Comparison of ENCODE assay signal across 10 cellular contexts in genomic region chr20:43911066-43911465, GRCh38. TPM values are rescaled to one million over a fixed set of nuclear protein-coding genes. Genes with fewer than 3 reads are reported as not detected.
A peak's percentile ranks its signal among the peaks of the same experiment; 100 is the strongest.
DNase-seq lines count a peak whose midpoint lies in the region; ATAC-seq and TF ChIP-seq lines count a peak whose summit lies in the region.
"Had no signal": no experiment of that assay in that cellular context is flagged by ENCODE, and none has a peak within 500 bp of the region (broad histone marks: within the 10 kb centered on the region; RNA-seq: fewer than 3 reads in every experiment).

No MANE protein-coding gene starts in this region.

- no peak overlapping the region for H3K4me3 Mint-ChIP-seq in activated T-helper 17 cell treated with anti-CD3 and anti-CD28 coated beads, Interleukin-2, amount 50 U/mL, for 72 hours
- H3K4me3 Mint-ChIP-seq in CD4-positive, alpha-beta T cell = no peak overlapping the region

- no peak; the same call in 1 of the 2 replicates for TF ChIP-seq CTCF in LNCaP clone FGC (IDR thresholded peaks at IDR 0.05; ENCODE audit: control insufficient read depth, extremely low read depth, insufficient read depth)
- peak in 1 of 9 donors; percentile 11 for TF ChIP-seq CTCF in heart right ventricle (IDR thresholded peaks at IDR 0.05)
- no peak for TF ChIP-seq CTCF in omental fat pad (IDR thresholded peaks at IDR 0.05)
- no peak for TF ChIP-seq CTCF in CD4-positive, alpha-beta T cell (IDR thresholded peaks at IDR 0.05)

- H3K4me1 ChIP-seq in heart right ventricle = peaks cover 0 to 16% (median 4%) of the 10 kb centered on the region in 9 donors
- H3K4me1 ChIP-seq: parathyroid adenoma had no signal

- 35 to 47% methylated on average over 2 of the region's 2 CpGs for WGBS in heart right ventricle, 2 donors

- peaks cover 6% of the 10 kb centered on the region for H3K36me3 Mint-ChIP-seq in activated T-helper 17 cell treated with anti-CD3 and anti-CD28 coated beads, Interleukin-2, amount 50 U/mL, for 72 hours (ENCODE audit: low read depth)
- peaks cover 6% of the 10 kb centered on the region for H3K36me3 Mint-ChIP-seq in CD4-positive, alpha-beta T cell (ENCODE audit: low read depth)

- no peaks in the 10 kb centered on the region for H3K36me3 ChIP-seq in heart right ventricle

- H3K4me3 ChIP-seq in LNCaP clone FGC (ENCODE audit: low read depth, low read length) (no peak overlapping the region), heart right ventricle (no peak overlapping the region)
- H3K4me3 ChIP-seq: dorsolateral prefrontal cortex had no signal

- no peak overlapping the region for H3K27ac Mint-ChIP-seq in activated T-helper 17 cell treated with anti-CD3 and anti-CD28 coated beads, Interleukin-2, amount 50 U/mL, for 72 hours
- no peak overlapping the region for H3K27ac Mint-ChIP-seq in CD4-positive, alpha-beta T cell

- H3K9me3 ChIP-seq in heart right ventricle = peaks cover 0 to 56% (median 32%) of the 10 kb centered on the region in 11 donors
- H3K9me3 ChIP-seq in CD4-positive, alpha-beta T cell (ENCODE audit: control insufficient read depth, low read length) = peaks cover 14% of the 10 kb centered on the region

- POLR2A ChIA-PET in CD4-positive, alpha-beta T cell (lab: Charles Lee) = no interaction called here

- H3K9me3 Mint-ChIP-seq in activated T-helper 17 cell treated with anti-CD3 and anti-CD28 coated beads, Interleukin-2, amount 50 U/mL, for 72 hours = peaks cover 3% of the 10 kb centered on the region
- peaks cover 4% of the 10 kb centered on the region for H3K9me3 Mint-ChIP-seq in CD4-positive, alpha-beta T cell

- DNase-seq in ELF-1 (ENCODE audit: low read depth, low spot score) = peak; percentile 31
- DNase-seq in LNCaP clone FGC (ENCODE audit: low read depth) = peak; percentile 25
- peak; percentile 34 for DNase-seq in hepatic stellate cell (ENCODE audit: low spot score)
- DNase-seq in heart right ventricle = no peak
- DNase-seq in omental fat pad (ENCODE audit: low spot score) = no peak
- no peak for DNase-seq in CD4-positive, alpha-beta T cell
- DNase-seq: dorsolateral prefrontal cortex had no signal

- ATAC-seq in activated T-helper 17 cell treated with anti-CD3 and anti-CD28 coated beads, Interleukin-2, amount 50 U/mL, for 72 hours (replicated peaks) = peak; percentile 31
- ATAC-seq in heart right ventricle (no peak), omental fat pad (ENCODE audit: low FRiP score) (no peak), HG03280 (IDR thresholded peaks at IDR 0.05; ENCODE audit: unreplicated experiment) (no peak)
- ATAC-seq in CD4-positive, alpha-beta T cell (ENCODE audit: poor library complexity) = no peak

- H3K27me3 Mint-ChIP-seq in activated T-helper 17 cell treated with anti-CD3 and anti-CD28 coated beads, Interleukin-2, amount 50 U/mL, for 72 hours = peaks cover 22% of the 10 kb centered on the region
- peaks cover 20% of the 10 kb centered on the region for H3K27me3 Mint-ChIP-seq in CD4-positive, alpha-beta T cell

- CTCF ChIA-PET in CD4-positive, alpha-beta T cell (lab: Charles Lee) = no interaction called here

- H3K4me1 Mint-ChIP-seq in activated T-helper 17 cell treated with anti-CD3 and anti-CD28 coated beads, Interleukin-2, amount 50 U/mL, for 72 hours = peaks cover 16% of the 10 kb centered on the region
- peaks cover 12% of the 10 kb centered on the region for H3K4me1 Mint-ChIP-seq in CD4-positive, alpha-beta T cell (ENCODE audit: low read depth)

- no peak overlapping the region for H3K27ac ChIP-seq in heart right ventricle
- H3K27ac ChIP-seq in CD4-positive, alpha-beta T cell (ENCODE audit: low read depth, low read length) = no peak overlapping the region
- H3K27ac ChIP-seq: dorsolateral prefrontal cortex, parathyroid adenoma had no signal

- intact Hi-C loops in heart right ventricle (cut with DNase I) = no loop called here
- intact Hi-C loops in CD4-positive, alpha-beta T cell (cut with DNase I, micrococcal nuclease) = no loop called here

- peaks cover 0 to 44% (median 23%) of the 10 kb centered on the region in 7 donors for H3K27me3 ChIP-seq in heart right ventricle
- H3K27me3 ChIP-seq in CD4-positive, alpha-beta T cell (ENCODE audit: control insufficient read depth, insufficient read depth, low read length) = peaks cover 22% of the 10 kb centered on the region

RNA-seq across cellular contexts. Expression of gene TOX2, which starts 3.6 kb away (rescaled TPM):
- total RNA-seq in activated T-helper 17 cell treated with anti-CD3 and anti-CD28 coated beads, Interleukin-2, amount 50 U/mL, for 72 hours = 1 to 10 TPM; 1.1 to 3.5 TPM
- total RNA-seq in heart right ventricle (1 to 10 TPM in 4 of 10 donors, under 1 TPM in 6; 0.25 to 1.6 (median 0.79) TPM), omental fat pad (1 to 10 TPM in 2 of 4 donors, under 1 TPM in 2; 0.44 to 7.1 (median 1.0) TPM)
- 1 to 10 TPM; 1.5 to 2.0 TPM for polyA plus RNA-seq in heart right ventricle
- 1 to 10 TPM; 3.3 to 3.9 TPM for total RNA-seq in CD4-positive, alpha-beta T cell

Comparison
In these comparisons a context has a peak if more than half of its experiments do, and no peak if none do; other contexts are left out.
1. DNase-seq: peak in ELF-1 (single experiment), LNCaP clone FGC (single experiment) and hepatic stellate cell (single experiment); none in heart right ventricle (0 of 2), omental fat pad (single experiment) and CD4-positive, alpha-beta T cell (0 of 10).